In genomic region chr17:59853168-59853918, GRCh38 we compare ENCODE assay signal across 1 cellular context.
TF ChIP-seq lines count a peak whose summit lies in the region.

No MANE protein-coding gene starts in this region.

TF ChIP-seq in HCT116, 20 proteins besides CTCF, POLR2A, EP300 and RAD21 (continued from another document):
- peak; percentile 100 for TF ChIP-seq CBX3 (IDR thresholded peaks at IDR 0.05; ENCODE audit: low read depth)
- TF ChIP-seq ZNF274 (IDR thresholded peaks at IDR 0.05; ENCODE audit: low read depth, low read length): no peak
- no peak for TF ChIP-seq ZBTB33 (IDR thresholded peaks at IDR 0.05; ENCODE audit: extremely low read depth, insufficient replicate concordance, low read length)
- TF ChIP-seq EZH2phosphoT487 (IDR thresholded peaks at IDR 0.05; ENCODE audit: borderline replicate concordance): no peak
- TF ChIP-seq EGR1 (IDR thresholded peaks at IDR 0.05; ENCODE audit: low read depth): no peak
- TF ChIP-seq MAX (IDR thresholded peaks at IDR 0.05): peak; percentile 76
- TF ChIP-seq YY1 (IDR thresholded peaks at IDR 0.05; ENCODE audit: extremely low read depth, insufficient replicate concordance, low read depth, low read length): peak; percentile 80
- TF ChIP-seq JUND (IDR thresholded peaks at IDR 0.05): no peak; the same call in 1 of the 2 replicates
- TF ChIP-seq SP1 (IDR thresholded peaks at IDR 0.05; ENCODE audit: low read depth): no peak
- TF ChIP-seq ATF3 (IDR thresholded peaks at IDR 0.05): no peak
- no peak for TF ChIP-seq CEBPB (IDR thresholded peaks at IDR 0.05; ENCODE audit: low read depth)
- peak; percentile 45 for TF ChIP-seq FOSL1 (IDR thresholded peaks at IDR 0.05; ENCODE audit: low read depth)
- no peak for TF ChIP-seq ELF1 (IDR thresholded peaks at IDR 0.05; ENCODE audit: borderline replicate concordance, low read depth)
- no peak for TF ChIP-seq EZH2 (IDR thresholded peaks at IDR 0.05)
- TF ChIP-seq POLR2AphosphoS5 (IDR thresholded peaks at IDR 0.05; ENCODE audit: low read depth, low read length): no peak
